In genomic region chr6:16140607-16141006, GRCh38 we compare ENCODE assay signal across 1 cellular context.
TF ChIP-seq lines count a peak whose summit lies in the region.

No MANE protein-coding gene starts in this region.

TF ChIP-seq in WTC11, 78 proteins besides CTCF, POLR2A, EP300 and RAD21 (continued from another document):
- TF ChIP-seq ARID4B (CRISPR knock-in tag; IDR thresholded peaks at IDR 0.05; ENCODE audit: borderline replicate concordance): no peak
- TF ChIP-seq SMAD3 (CRISPR knock-in tag; IDR thresholded peaks at IDR 0.05; ENCODE audit: borderline replicate concordance): no peak
- TF ChIP-seq NR2C2 (CRISPR knock-in tag; IDR thresholded peaks at IDR 0.05): no peak
- no peak for TF ChIP-seq SMAD4 (CRISPR knock-in tag; IDR thresholded peaks at IDR 0.05)
- TF ChIP-seq HMGA2 (CRISPR knock-in tag; IDR thresholded peaks at IDR 0.05): no peak
- TF ChIP-seq SOX15 (CRISPR knock-in tag; IDR thresholded peaks at IDR 0.05): no peak
- no peak for TF ChIP-seq CREM (CRISPR knock-in tag; IDR thresholded peaks at IDR 0.05)
- TF ChIP-seq ZBTB43 (CRISPR knock-in tag; IDR thresholded peaks at IDR 0.05): no peak
- no peak for TF ChIP-seq AFF4 (CRISPR knock-in tag; IDR thresholded peaks at IDR 0.05; ENCODE audit: borderline replicate concordance)
- TF ChIP-seq PRRX2 (CRISPR knock-in tag; IDR thresholded peaks at IDR 0.05): no peak
- TF ChIP-seq ZNF317 (CRISPR knock-in tag; IDR thresholded peaks at IDR 0.05; ENCODE audit: borderline replicate concordance, low read depth): no peak
- no peak for TF ChIP-seq MXD4 (CRISPR knock-in tag; IDR thresholded peaks at IDR 0.05; ENCODE audit: borderline replicate concordance)
